Comparison of ENCODE assay signal across 24 cellular contexts in genomic region chr13:61146158-61146557, GRCh38.
"Had no signal": no experiment of that assay in that cellular context is flagged by ENCODE, and none has a peak within 500 bp of the region (broad histone marks: within the 10 kb centered on the region; RNA-seq: fewer than 3 reads in every experiment).

No MANE protein-coding gene starts in this region.

- H3K4me1 ChIP-seq: prostate gland, right atrium auricular region, stomach, thyroid gland, upper lobe of left lung had no signal

- H3K36me3 ChIP-seq: left ventricle myocardium inferior, prostate gland, right atrium auricular region, stomach, thyroid gland, upper lobe of left lung had no signal

- ATAC-seq: left colon, mucosa of descending colon, sciatic nerve had no signal

- H3K4me2 ChIP-seq: smooth muscle cell had no signal

- H3K4me3 ChIP-seq: coronary artery, left ventricle myocardium inferior, lung, mucosa of descending colon, prostate gland, right atrium auricular region, smooth muscle cell, stomach, thyroid gland, upper lobe of left lung had no signal

- H3K27me3 ChIP-seq: right atrium auricular region, stomach, thyroid gland, upper lobe of left lung had no signal

- DNase-seq: dermis blood vessel endothelial cell; effector memory CD4-positive, alpha-beta T cell; erythroblast; hypothalamus; immature natural killer cell; left colon; left ventricle myocardium inferior; mesenchymal stem cell; mucosa of descending colon; naive B cell; stimulated activated CD4-positive, alpha-beta T cell treated with anti-CD3 and anti-CD28 coated beads, Interleukin-12 subunit alpha, Interleukin-12 subunit beta, amount 100 ng/mL, for 4 hours; stimulated activated CD4-positive, alpha-beta T cell treated with anti-CD3 and anti-CD28 coated beads, Interleukin-1b, Interleukin-23, amount 100 ng/mL, for 48 hours; stimulated activated CD4-positive, alpha-beta T cell treated with anti-CD3 and anti-CD28 coated beads, Interleukin-4, amount 100 ng/mL, for 1 hour; stimulated activated CD8-positive, alpha-beta memory T cell treated with anti-CD3 and anti-CD28 coated beads, Interleukin-4, amount 100 ng/mL, for 48 hours; stimulated activated naive CD4-positive, alpha-beta T cell treated with Interleukin-2 at 50 U/mL for 16 hours; stomach; thyroid gland had no signal

- H3K9me3 ChIP-seq: prostate gland, right atrium auricular region, thyroid gland had no signal

- H3K27ac ChIP-seq: coronary artery, left ventricle myocardium inferior, prostate gland, right atrium auricular region, stomach, thyroid gland, upper lobe of left lung had no signal
